ENCODE assay signal across 10 cellular contexts in the genomic region with DNA sequence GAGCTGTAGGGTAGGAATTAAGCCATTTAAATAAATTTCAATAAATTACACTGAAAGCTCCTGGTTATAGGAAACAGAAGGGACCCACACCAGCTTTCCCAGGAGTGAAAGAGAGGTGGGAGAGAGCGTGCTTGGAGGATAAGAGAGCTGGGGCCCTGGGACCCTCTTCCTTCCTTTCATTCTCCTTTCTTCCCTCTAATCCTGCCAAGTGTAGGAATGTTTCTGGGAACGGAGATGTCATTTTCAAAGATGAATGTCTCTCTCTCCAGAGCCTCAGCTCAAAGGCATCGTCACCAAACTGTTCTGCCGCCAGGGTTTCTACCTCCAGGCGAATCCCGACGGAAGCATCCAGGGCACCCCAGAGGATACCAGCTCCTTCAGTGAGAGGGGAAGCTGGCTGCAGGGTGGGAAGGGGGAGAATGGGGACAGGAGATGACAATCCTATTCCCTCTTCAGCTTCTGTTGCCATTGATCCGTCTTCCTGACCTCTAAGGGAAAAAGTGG. TPM values are rescaled to one million over a fixed set of nuclear protein-coding genes. Genes with fewer than 3 reads are reported as not detected.
DNase-seq lines count a peak whose midpoint lies in the region; TF ChIP-seq lines count a peak whose summit lies in the region.
"Had no signal": no experiment of that assay in that cellular context is flagged by ENCODE, and none has a peak within 500 bp of the region (broad histone marks: within the 10 kb centered on the region; RNA-seq: fewer than 3 reads in every experiment).

No MANE protein-coding gene starts in this region.

- DNase-seq in ELF-1 (ENCODE audit: low read depth, low spot score) (peak; percentile 20), SJCRH30 (no peak), mesothelial cell of epicardium (ENCODE audit: low spot score in 2 of 2, unreplicated experiment in 2 of 2) (no peak), GOT3 (lab: John Stamatoyannopoulos, UW) (no peak), DMS79 (lab: John Stamatoyannopoulos, UW) (no peak)
- DNase-seq in activated T-cell treated with anti-CD3 and anti-CD28 coated beads, Interleukin-2, amount 50 U/mL, for 24 hours, result no peak
- DNase-seq: activated gamma-delta T cell treated with Interleukin-2 at 50 U/mL for 16 hours had no signal

- H3K9me3 Mint-ChIP-seq in mesothelial cell of epicardium, result no peaks in the 10 kb centered on the region
- no peaks in the 10 kb centered on the region for H3K9me3 Mint-ChIP-seq in activated T-cell treated with anti-CD3 and anti-CD28 coated beads, Interleukin-2, amount 50 U/mL, for 24 hours
- H3K9me3 Mint-ChIP-seq: activated B cell treated with CpG ODN at 0.5 μM for 24 hours had no signal

- H3K4me1 ChIP-seq in SJCRH30, result peaks cover 19% of the 10 kb centered on the region

- no peak for TF ChIP-seq CTCF in mesothelial cell of epicardium (IDR thresholded peaks at IDR 0.05; ENCODE audit: unreplicated experiment)

- H3K36me3 ChIP-seq in SJCRH30, result no peaks in the 10 kb centered on the region

- H3K27ac Mint-ChIP-seq in mesothelial cell of epicardium, result peak overlapping the region; percentile 95
- H3K27ac Mint-ChIP-seq in activated T-cell treated with anti-CD3 and anti-CD28 coated beads, Interleukin-2, amount 50 U/mL, for 24 hours, result no peak overlapping the region
- H3K27ac Mint-ChIP-seq: activated B cell treated with CpG ODN at 0.5 μM for 24 hours had no signal

- no peaks in the 10 kb centered on the region for H3K27me3 ChIP-seq in SJCRH30

- peak overlapping the region; percentile 94 for H3K4me3 Mint-ChIP-seq in mesothelial cell of epicardium
- H3K4me3 Mint-ChIP-seq in activated T-cell treated with anti-CD3 and anti-CD28 coated beads, Interleukin-2, amount 50 U/mL, for 24 hours, result no peak overlapping the region

- H3K36me3 Mint-ChIP-seq in mesothelial cell of epicardium, result no peaks in the 10 kb centered on the region
- peaks cover 6% of the 10 kb centered on the region for H3K36me3 Mint-ChIP-seq in activated T-cell treated with anti-CD3 and anti-CD28 coated beads, Interleukin-2, amount 50 U/mL, for 24 hours (ENCODE audit: low read depth)

- peak overlapping the region; percentile 91; the same call in 1 of the 2 replicates for H3K27ac ChIP-seq in SJCRH30

- peaks cover 39% of the 10 kb centered on the region for H3K27me3 Mint-ChIP-seq in mesothelial cell of epicardium (ENCODE audit: low read depth)
- H3K27me3 Mint-ChIP-seq in activated T-cell treated with anti-CD3 and anti-CD28 coated beads, Interleukin-2, amount 50 U/mL, for 24 hours, result peaks cover 73% of the 10 kb centered on the region

- H3K9me3 ChIP-seq in SJCRH30 (replicated peaks), result no peaks in the 10 kb centered on the region

- H3K4me1 Mint-ChIP-seq in mesothelial cell of epicardium, result peaks cover 67% of the 10 kb centered on the region
- H3K4me1 Mint-ChIP-seq in activated T-cell treated with anti-CD3 and anti-CD28 coated beads, Interleukin-2, amount 50 U/mL, for 24 hours (ENCODE audit: low read depth), result peaks cover 51% of the 10 kb centered on the region

- H3K4me3 ChIP-seq in SJCRH30, result peak overlapping the region; percentile 71

RNA-seq across cellular contexts. Expression of a gene that starts 1.9 kb away (rescaled TPM):
- total RNA-seq in SJCRH30 (2014; rRNA removed; shearing (Covaris generic)), result 4.0 and 5.0 TPM in 2 replicates
- 24.8 to 26.8 TPM (median 26.5 TPM) in 3 replicates for total RNA-seq in mesothelial cell of epicardium

RNA-seq across cellular contexts. Expression of a gene that starts 3.6 kb away (rescaled TPM):
- total RNA-seq in SJCRH30 (2014; rRNA removed; shearing (Covaris generic)), result 33.3 and 36.9 TPM in 2 replicates
- total RNA-seq in mesothelial cell of epicardium, result 15.9 to 17.7 TPM (median 16.0 TPM) in 3 replicates

RNA-seq across cellular contexts. Expression of a gene that starts 6.0 kb away (rescaled TPM):
- total RNA-seq in SJCRH30 (2014; rRNA removed; shearing (Covaris generic)), result 0.10 and 0.53 TPM in 2 replicates
- total RNA-seq in mesothelial cell of epicardium, result 9.7 to 10.2 TPM (median 10.2 TPM) in 3 replicates

RNA-seq across cellular contexts. Expression of a gene that starts 12.6 kb away (rescaled TPM):
- not detected in 2 replicates for total RNA-seq in SJCRH30 (2014; rRNA removed; shearing (Covaris generic))
- not detected in 3 replicates for total RNA-seq in mesothelial cell of epicardium
- total RNA-seq: activated B cell treated with CpG ODN at 0.5 μM for 24 hours, fibroblast of lung, RPMI7951 had no signal

RNA-seq across cellular contexts. Expression of a gene that starts 15.8 kb away (rescaled TPM):
- not detected in 2 replicates for total RNA-seq in SJCRH30 (2014; rRNA removed; shearing (Covaris generic))
- total RNA-seq in mesothelial cell of epicardium, result not detected in 3 replicates
- total RNA-seq: activated B cell treated with CpG ODN at 0.5 μM for 24 hours, fibroblast of lung, RPMI7951 had no signal
